ENCODE assay signal across 8 cellular contexts in the genomic region with DNA sequence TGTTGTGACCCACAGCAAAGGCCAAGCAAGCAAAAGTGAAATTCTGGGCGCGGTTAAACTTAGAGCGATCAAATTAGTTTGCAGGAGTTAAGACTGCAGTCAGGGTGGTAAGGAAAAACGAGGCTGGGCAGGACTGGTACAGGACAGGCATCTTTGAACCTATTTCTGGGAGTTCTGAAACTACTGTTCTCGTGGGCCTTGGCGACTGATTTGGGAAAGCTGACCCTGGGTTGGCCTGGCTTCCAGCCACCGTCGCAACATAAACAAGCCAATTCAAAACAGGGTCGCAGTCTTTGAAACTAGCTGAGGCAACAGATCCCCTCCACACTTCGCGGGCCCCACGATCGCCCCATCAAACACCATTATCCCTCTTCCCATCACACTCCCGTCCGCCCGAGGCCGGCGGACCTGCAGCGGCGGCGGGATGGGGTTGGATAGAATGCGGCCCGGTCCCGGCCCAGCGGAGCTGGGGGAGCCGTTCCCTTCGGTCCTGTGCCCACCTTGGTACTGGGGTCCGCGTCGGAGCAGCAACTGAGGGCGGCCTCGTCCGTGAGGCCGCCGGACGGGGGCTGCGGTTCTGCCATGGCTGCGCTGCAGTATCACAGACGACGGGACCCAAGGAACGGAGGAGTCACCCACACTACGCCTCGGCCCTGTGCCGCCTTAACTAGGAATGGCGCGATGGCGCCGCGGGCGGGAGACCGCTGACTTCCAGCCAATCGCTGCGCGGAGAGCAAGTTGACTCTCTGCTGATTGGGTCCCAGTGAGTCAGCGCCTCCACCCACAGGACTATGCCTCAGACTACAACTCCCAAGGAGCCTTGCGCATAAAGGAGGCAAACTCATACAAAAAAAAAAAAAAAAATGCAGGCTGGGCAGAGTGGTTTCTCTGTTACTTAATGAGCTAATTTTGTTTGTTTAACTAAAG. TPM values are rescaled to one million over a fixed set of nuclear protein-coding genes. Genes with fewer than 3 reads are reported as not detected.
DNase-seq lines count a peak whose midpoint lies in the region; ATAC-seq, FAIRE-seq and TF ChIP-seq lines count a peak whose summit lies in the region.

Gene GLO1 (minus strand): TSS at position 675 of the 927 bp plus-strand sequence. CDS start 91 bp downstream, at position 584.

- peak within 1 kb of the TSS; percentile 84 for H3K27ac ChIP-seq in HepG2 (ENCODE audit: extremely low read length, insufficient read depth, low read length)

- peak within 1 kb of the TSS; percentile 75 for H3K4me2 ChIP-seq in HepG2 (ENCODE audit: low read depth, low read length)

- peaks cover 3% of the 10 kb centered on the region; the same call in 1 of the 2 replicates for H4K20me1 ChIP-seq in HepG2 (ENCODE audit: insufficient read depth, low read length)

- 0 out of 2 replicates have a peak, but pooled peaks cover 7% of the 10 kb centered on the region for H3K9me3 ChIP-seq in HepG2 (ENCODE audit: low read length)

- TF ChIP-seq EP300 in HepG2 (IDR thresholded peaks at IDR 0.05; ENCODE audit: low read depth in 2 of 2, low read length in 2 of 2) (no peak), HepG2 (CRISPR knock-in tag; IDR thresholded peaks at IDR 0.05; ENCODE audit: borderline replicate concordance) (no peak)

- TSS peak; percentile 64 for BruUV-seq in HepG2 (replicated peaks; lab: Mats Ljungman, UMichigan)

- TF ChIP-seq RAD21 in HepG2 (CRISPR knock-in tag; IDR thresholded peaks at IDR 0.05): no peak; the same call in 1 of the 2 replicates

- H3K4me3 Mint-ChIP-seq in activated CD4-positive, alpha-beta memory T cell treated with anti-CD3 and anti-CD28 coated beads for 36 hours: peak within 1 kb of the TSS; percentile 82

- peak within 1 kb of the TSS; percentile 79 for H3K27ac Mint-ChIP-seq in activated CD4-positive, alpha-beta memory T cell treated with anti-CD3 and anti-CD28 coated beads for 36 hours

- H2AFZ ChIP-seq in HepG2 (ENCODE audit: low read length): peak within 1 kb of the TSS; percentile 81

- DNase-seq in CD1c-positive myeloid dendritic cell (ENCODE audit: extremely low spot score) (peak; percentile 98), NCI-H82 treated with DMSO at 0.1 percent for 48 hours (lab: John Stamatoyannopoulos, UW; ENCODE audit: unreplicated experiment) (peak; percentile 84), dermis microvascular lymphatic vessel endothelial cell (ENCODE audit: low read depth in 2 of 2) (peak; percentile 97 to 99), HepG2 (ENCODE audit: low spot score) (peak; percentile 98)
- peak; percentile 98 for DNase-seq in activated CD4-positive, alpha-beta memory T cell treated with anti-CD3 and anti-CD28 coated beads for 36 hours
- peak; percentile 95 for DNase-seq in stimulated activated CD4-positive, alpha-beta T cell treated with anti-CD3 and anti-CD28 coated beads, Interleukin-4, amount 100 ng/mL, for 1 hour

- peaks cover 40% of the 10 kb centered on the region for H3K4me1 ChIP-seq in HepG2 (ENCODE audit: insufficient read depth, low read length)

- H3K79me2 ChIP-seq in HepG2 (ENCODE audit: insufficient read depth, low read length): peaks cover 28% of the 10 kb centered on the region

- H3K4me1 Mint-ChIP-seq in activated CD4-positive, alpha-beta memory T cell treated with anti-CD3 and anti-CD28 coated beads for 36 hours (ENCODE audit: low read depth): peaks cover 38% of the 10 kb centered on the region

- peaks cover 30% of the 10 kb centered on the region for H3K36me3 Mint-ChIP-seq in activated CD4-positive, alpha-beta memory T cell treated with anti-CD3 and anti-CD28 coated beads for 36 hours

- peak within 1 kb of the TSS; percentile 75 to 91 (median 80) for H3K4me3 ChIP-seq in HepG2 (replicated peaks in 1 of 3; ENCODE audit: insufficient read depth in 1 of 3, low read depth in 2 of 3, low read length in 3 of 3)

- peak; percentile 97 to 98 for TF ChIP-seq POLR2A in HepG2 (IDR thresholded peaks at IDR 0.05; ENCODE audit: insufficient read depth in 1 of 2, low read depth in 2 of 2, low read length in 2 of 2)

- in situ Hi-C loops in HepG2 (cut with HindIII; ENCODE audit: extremely low pct_ligation_motif_present, low pct_unique_long_range_greater_than_20kb): no loop called here

- peaks cover 10% of the 10 kb centered on the region for H3K9me3 Mint-ChIP-seq in activated CD4-positive, alpha-beta memory T cell treated with anti-CD3 and anti-CD28 coated beads for 36 hours

- POLR2A ChIA-PET in activated CD4-positive, alpha-beta memory T cell treated with anti-CD3 and anti-CD28 coated beads for 36 hours (lab: Charles Lee): interaction anchor here (0.6 to 1.4 kb wide), 4 partner anchors 10 to 298 kb away, joined by 3 to 5 read pairs (median 4); no protein-coding TSS in a partner anchor
- POLR2A ChIA-PET in HepG2 (lab: Yijun Ruan, JAX): interaction anchor here (0.7 to 1.4 kb wide), 3 partner anchors 10 to 63 kb away, joined by 3 to 6 read pairs (median 3); partner anchors contain the start of gene BTBD9

- TF ChIP-seq CTCF in HepG2 (CRISPR knock-in tag; IDR thresholded peaks at IDR 0.05): peak; percentile 26; the same call in 1 of the 2 replicates

- under 1% methylated on average over 27 of the region's 56 CpGs for WGBS in HepG2 (ENCODE audit: low lambda C conversion rate)

- H3K36me3 ChIP-seq in HepG2 (replicated peaks in 1 of 2; ENCODE audit: control insufficient read depth in 1 of 2, insufficient read depth in 2 of 2, low read length in 2 of 2): no peaks in the 10 kb centered on the region; a peak in 2 of 5 replicates

- H3K27me3 Mint-ChIP-seq in activated CD4-positive, alpha-beta memory T cell treated with anti-CD3 and anti-CD28 coated beads for 36 hours: peaks cover 9% of the 10 kb centered on the region

- FAIRE-seq in HepG2 (lab: Jason Lieb, UNC): peak; percentile 84

- no peaks in the 10 kb centered on the region; a peak in 1 of 5 replicates for H3K27me3 ChIP-seq in HepG2 (ENCODE audit: control insufficient read depth in 1 of 2, insufficient read depth in 2 of 2, low read length in 2 of 2)

- intact Hi-C loops in activated CD4-positive, alpha-beta memory T cell treated with anti-CD3 and anti-CD28 coated beads for 36 hours (cut with micrococcal nuclease): loop anchor here (1.0 to 2.0 kb wide), 3 partner anchors 11 to 412 kb away; partner anchors contain the start of genes BTBD9 and SAYSD1
- intact Hi-C loops in HepG2 (cut with micrococcal nuclease; ENCODE audit: unreplicated experiment): no loop called here

- CTCF ChIA-PET in activated CD4-positive, alpha-beta memory T cell treated with anti-CD3 and anti-CD28 coated beads for 36 hours (lab: Charles Lee): interaction anchor here (1.0 kb wide), 1 partner anchor 18 kb away, joined by 3 read pairs; no protein-coding TSS in a partner anchor
- CTCF ChIA-PET in HepG2 (lab: Yijun Ruan, JAX; ENCODE audit: low intra/inter-chr PET ratio, low total read pairs): no interaction called here

- peak within 1 kb of the TSS; percentile 88 for H3K9ac ChIP-seq in HepG2 (ENCODE audit: insufficient read depth, low read depth, low read length)

- ATAC-seq in GM19438 (IDR thresholded peaks at IDR 0.05; ENCODE audit: low read depth, unreplicated experiment): peak; percentile 97
- ATAC-seq in HG03575 (IDR thresholded peaks at IDR 0.05; ENCODE audit: extremely low read depth, insufficient number of reproducible peaks, low FRiP score, unreplicated experiment): peak; percentile 89
- ATAC-seq in HepG2: peak; percentile 100

TF ChIP-seq in HepG2, 621 proteins besides CTCF, POLR2A, EP300 and RAD21 (continues in another document):
- TF ChIP-seq ZNF30 (CRISPR knock-in tag; IDR thresholded peaks at IDR 0.05) (0 out of 2 replicates have a peak, but pooled peaks have one; percentile 68), ZNF264 (CRISPR knock-in tag; IDR thresholded peaks at IDR 0.05) (no peak), NFYC (CRISPR knock-in tag; IDR thresholded peaks at IDR 0.05) (peak; percentile 97), ATF7-NPFF (CRISPR knock-in tag; IDR thresholded peaks at IDR 0.05; ENCODE audit: low read depth) (no peak; the same call in 1 of the 2 replicates), ZNF232 (CRISPR knock-in tag; IDR thresholded peaks at IDR 0.05; ENCODE audit: borderline replicate concordance) (peak; percentile 56), ZFP36L1 (CRISPR knock-in tag; IDR thresholded peaks at IDR 0.05) (peak; percentile 78; the same call in 1 of the 2 replicates), MXD4 (CRISPR knock-in tag; IDR thresholded peaks at IDR 0.05) (peak; percentile 84)

RNA-seq across cellular contexts. Expression of gene GLO1, which starts in this region (rescaled TPM):
- total RNA-seq in activated CD4-positive, alpha-beta memory T cell treated with anti-CD3 and anti-CD28 coated beads for 36 hours: 100 to 1,000 TPM; 132 to 133 TPM
- total RNA-seq in dermis microvascular lymphatic vessel endothelial cell: 89.8 and 108 TPM in 2 replicates
- total RNA-seq in HepG2 (2016; rRNA removed; fragmentation: Illumina TruSeq; extraction: Trizol): 177 and 282 TPM in 2 replicates
- 25.6 and 26.7 TPM in 2 replicates for total RNA-seq in HepG2 (2016; cell fraction: cytosol; rRNA removed; fragmentation: Illumina TruSeq; extraction: Trizol; ENCODE audit: low read depth)
- total RNA-seq in HepG2 (2016; cell fraction: insoluble cytoplasmic fraction; rRNA removed; fragmentation: Illumina TruSeq; extraction: Trizol): 176 and 303 TPM in 2 replicates
- 87.3 and 99.8 TPM in 2 replicates for total RNA-seq in HepG2 (2016; cell fraction: membrane; rRNA removed; fragmentation: Illumina TruSeq; extraction: Trizol)
- total RNA-seq in HepG2 (2016; cell fraction: nucleus; rRNA removed; fragmentation: Illumina TruSeq; extraction: Trizol): 82.3 and 88.7 TPM in 2 replicates
- polyA plus RNA-seq in HepG2 (2011; rRNA removed): 55.0 and 77.1 TPM in 2 replicates
- polyA plus RNA-seq in HepG2 (2011; cell fraction: cytosol; rRNA removed): 36.6 and 63.7 TPM in 2 replicates
- polyA plus RNA-seq in HepG2 (2011; cell fraction: nucleus; rRNA removed): 8.3 and 11.4 TPM in 2 replicates
- polyA plus RNA-seq in HepG2 (2012): 99.9 and 146 TPM in 2 replicates
- 29.9 and 32.0 TPM in 2 replicates for polyA plus RNA-seq in HepG2 (2016; cell fraction: cytosol; fragmentation: Illumina TruSeq; extraction: Trizol; ENCODE audit: low read depth)
- 301 and 355 TPM in 2 replicates for polyA plus RNA-seq in HepG2 (2016; cell fraction: insoluble cytoplasmic fraction; fragmentation: Illumina TruSeq; extraction: Trizol; ENCODE audit: low read depth)
- polyA plus RNA-seq in HepG2 (2016; cell fraction: membrane; fragmentation: Illumina TruSeq; extraction: Trizol; ENCODE audit: low read depth): 81.5 and 87.4 TPM in 2 replicates
- 112 and 115 TPM in 2 replicates for polyA plus RNA-seq in HepG2 (2016; cell fraction: nucleus; fragmentation: Illumina TruSeq; extraction: Trizol; ENCODE audit: insufficient read depth, low read depth)
- polyA minus RNA-seq in HepG2 (2011; rRNA and poly(A)+ RNA removed; ENCODE audit: low replicate concordance): 18.4 and 27.9 TPM in 2 replicates
- 37.8 and 41.0 TPM in 2 replicates for polyA minus RNA-seq in HepG2 (2011; cell fraction: cytosol; rRNA and poly(A)+ RNA removed)
- polyA minus RNA-seq in HepG2 (2011; cell fraction: nucleus; rRNA and poly(A)+ RNA removed): 15.6 and 21.0 TPM in 2 replicates

Comparison
In these comparisons a context has a peak if more than half of its experiments do, and no peak if none do; other contexts are left out.
1. Peak in every context shown above with its lines: DNase-seq, ATAC-seq, H3K4me3 ChIP-seq and H3K27ac ChIP-seq.